In the genomic region with DNA sequence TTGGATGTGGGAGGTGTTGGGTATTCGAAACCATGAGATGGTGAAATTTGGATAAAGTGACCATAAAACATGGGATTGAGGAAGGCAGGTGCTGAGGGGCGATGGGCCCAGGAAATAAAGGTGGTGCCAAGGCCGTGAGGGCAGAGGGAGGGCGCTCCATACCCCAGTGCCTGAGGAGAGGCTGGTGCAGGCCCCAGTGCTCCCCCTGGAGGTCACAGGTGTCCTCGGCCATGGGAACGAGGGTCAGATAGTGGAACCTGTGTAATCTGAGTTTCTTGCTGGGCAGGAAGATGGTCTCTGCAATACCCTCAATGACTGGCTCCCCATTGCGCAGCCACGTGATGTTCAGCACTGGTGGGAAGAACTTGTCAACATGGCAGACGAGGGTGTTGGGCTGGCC, we compare ENCODE assay signal across 8 cellular contexts. TPM values are rescaled to one million over a fixed set of nuclear protein-coding genes. Genes with fewer than 3 reads are reported as not detected.
DNase-seq lines count a peak whose midpoint lies in the region; ATAC-seq and TF ChIP-seq lines count a peak whose summit lies in the region.

No MANE protein-coding gene starts in this region.

- in situ Hi-C loops in Panc1 (cut with HindIII; ENCODE audit: low pct_unique_long_range_greater_than_20kb, low sequenced_read_pairs) = no loop called here

- H3K27ac ChIP-seq in Panc1 (ENCODE audit: low read length) = no peak overlapping the region

- intact Hi-C loops in Panc1 (cut with micrococcal nuclease; ENCODE audit: unreplicated experiment) = no loop called here

- H3K36me3 ChIP-seq in Panc1 (ENCODE audit: control insufficient read depth, insufficient read depth, low read length) = no peaks in the 10 kb centered on the region
- H3K36me3 ChIP-seq in kidney epithelial cell (ENCODE audit: control insufficient read depth, insufficient read depth, low read length) = no peaks in the 10 kb centered on the region

- H3K27me3 ChIP-seq in Panc1 (ENCODE audit: control insufficient read depth, insufficient read depth, low read length) (peaks cover 31% of the 10 kb centered on the region), kidney epithelial cell (ENCODE audit: control insufficient read depth, insufficient read depth, low read length) (no peaks in the 10 kb centered on the region)

- H3K4me3 ChIP-seq in Panc1 (ENCODE audit: low read depth in 2 of 2, low read length in 2 of 2) (no peak overlapping the region), kidney epithelial cell (ENCODE audit: low read depth, low read length) (no peak overlapping the region)

- no TSS peak for BruUV-seq in Panc1 (replicated peaks; lab: Mats Ljungman, UMichigan)

- POLR2A ChIA-PET in Panc1 (lab: Charles Lee) = no interaction called here

- CTCF ChIA-PET in Panc1 (lab: Charles Lee) = no interaction called here

- H3K4me1 ChIP-seq in Panc1 (ENCODE audit: control insufficient read depth, insufficient read depth, low read length) = no peaks in the 10 kb centered on the region

- peak; percentile 59 for DNase-seq in ELF-1 (ENCODE audit: low read depth, low spot score)
- no peak for DNase-seq in Panc1 (ENCODE audit: low read depth, low spot score)
- DNase-seq in activated naive CD4-positive, alpha-beta T cell (lab: John Stamatoyannopoulos, UW) = peak in 3 of 4 experiments; percentile 3 to 46 (median 29)
- no peak for DNase-seq in kidney epithelial cell (ENCODE audit: low read depth)
- DNase-seq in stimulated activated naive CD4-positive, alpha-beta T cell treated with Interleukin-2 at 50 U/mL for 16 hours (lab: John Stamatoyannopoulos, UW) = peak; percentile 57
- no peak for DNase-seq in SW 1271 (lab: John Stamatoyannopoulos, UW)

- TF ChIP-seq CTCF in Panc1 (IDR thresholded peaks at IDR 0.05) (peak; percentile 58), kidney epithelial cell (IDR thresholded peaks at IDR 0.05; ENCODE audit: insufficient read depth, low read length, poor library complexity, severe bottlenecking) (peak; percentile 23)

- no peaks in the 10 kb centered on the region for H3K9me3 ChIP-seq in Panc1 (ENCODE audit: control insufficient read depth, insufficient read depth, low read depth, low read length)

- ATAC-seq in Panc1 (no peak), GM18520 (IDR thresholded peaks at IDR 0.05; ENCODE audit: unreplicated experiment) (no peak), GM18909 (IDR thresholded peaks at IDR 0.05; ENCODE audit: poor library complexity, unreplicated experiment) (no peak)

RNA-seq across cellular contexts. Expression of a gene that starts 16.2 kb away (rescaled TPM):
- total RNA-seq in Panc1 (2021; ENCODE audit: unreplicated experiment) (0.64 TPM), kidney epithelial cell (5.5 and 7.6 TPM in 2 replicates)
- not detected for polyA plus RNA-seq in Panc1 (2012; ENCODE audit: insufficient read length)

RNA-seq across cellular contexts. Expression of a gene that starts 18.5 kb away (rescaled TPM):
- 0.69 TPM for total RNA-seq in Panc1 (2021; ENCODE audit: unreplicated experiment)
- not detected for polyA plus RNA-seq in Panc1 (2012; ENCODE audit: insufficient read length)
- 0.29 and 0.48 TPM in 2 replicates for total RNA-seq in kidney epithelial cell

Comparison
In these comparisons a context has a peak if more than half of its experiments do, and no peak if none do; other contexts are left out.
1. DNase-seq: peak in ELF-1 (single experiment), activated naive CD4-positive, alpha-beta T cell (3 of 4) and stimulated activated naive CD4-positive, alpha-beta T cell treated with Interleukin-2 at 50 U/mL for 16 hours (single experiment); none in Panc1 (single experiment), kidney epithelial cell (single experiment) and SW 1271 (0 of 2).